ENCODE assay signal across 8 cellular contexts in genomic region chr14:103056322-103057027, GRCh38. TPM values are rescaled to one million over a fixed set of nuclear protein-coding genes. Genes with fewer than 3 reads are reported as not detected.
DNase-seq lines count a peak whose midpoint lies in the region; ATAC-seq and TF ChIP-seq lines count a peak whose summit lies in the region.

No MANE protein-coding gene starts in this region.

- peak overlapping the region; percentile 60 to 99 (median 89) for H3K27ac ChIP-seq in adrenal gland
- H3K27ac ChIP-seq in hepatocyte: peak overlapping the region; percentile 95
- peak overlapping the region; percentile 81 to 92 (median 88) for H3K27ac ChIP-seq in gastrocnemius medialis

- H3K36me3 ChIP-seq in adrenal gland (replicated peaks in 1 of 2) (no peaks in the 10 kb centered on the region), hepatocyte (replicated peaks; ENCODE audit: insufficient read depth, low read depth) (no peaks in the 10 kb centered on the region), gastrocnemius medialis (no peaks in the 10 kb centered on the region)

- TF ChIP-seq CTCF in adrenal gland (IDR thresholded peaks at IDR 0.05) (peak in 1 of 6 experiments; percentile 15), hepatocyte (IDR thresholded peaks at IDR 0.05; ENCODE audit: poor library complexity) (no peak), gastrocnemius medialis (IDR thresholded peaks at IDR 0.05 in 4 of 5, conservative IDR thresholded peaks at IDR 0.05 in 1 of 5) (no peak)

- no peak for TF ChIP-seq POLR2A in adrenal gland (IDR thresholded peaks at IDR 0.05)
- TF ChIP-seq POLR2A in gastrocnemius medialis (IDR thresholded peaks at IDR 0.05): no peak

- peak overlapping the region; percentile 46 for H2AFZ ChIP-seq in hepatocyte

- H3K9me3 ChIP-seq in adrenal gland (replicated peaks in 1 of 3) (no peaks in the 10 kb centered on the region), hepatocyte (ENCODE audit: low read depth) (no peaks in the 10 kb centered on the region), gastrocnemius medialis (no peaks in the 10 kb centered on the region)

- in situ Hi-C loops in gastrocnemius medialis (cut with MboI; ENCODE audit: low sequenced_read_pairs in 4 of 4): no loop called here

- H3K4me1 ChIP-seq in adrenal gland (replicated peaks in 1 of 2): peaks cover 27 to 39% of the 10 kb centered on the region in 2 donors
- H3K4me1 ChIP-seq in hepatocyte (ENCODE audit: insufficient read depth): peaks cover 34% of the 10 kb centered on the region
- peaks cover 46 to 51% of the 10 kb centered on the region in 2 donors for H3K4me1 ChIP-seq in gastrocnemius medialis

- 1 to 3% (median 2%) methylated on average over 22 to 50 of the region's 50 CpGs for WGBS in adrenal gland, 4 donors
- 2% methylated on average over 36 of the region's 50 CpGs for WGBS in hepatocyte (ENCODE audit: low lambda C conversion rate, missing lambda C conversion rate)

- H4K20me1 ChIP-seq in hepatocyte (ENCODE audit: insufficient read depth, poor library complexity, severe bottlenecking): peaks cover 48% of the 10 kb centered on the region

- ATAC-seq in gastrocnemius medialis (peak in 1 of 2 donors; percentile 4), HG02970 (IDR thresholded peaks at IDR 0.05; ENCODE audit: low FRiP score, unreplicated experiment) (no peak)

- DNase-seq in NCI-H2107 (lab: John Stamatoyannopoulos, UW) (peak; percentile 48), NCI-H2107 treated with DMSO at 0.1 percent for 48 hours (lab: John Stamatoyannopoulos, UW; ENCODE audit: unreplicated experiment) (no peak), M059J (ENCODE audit: low read depth) (peak; percentile 62), adrenal gland (peak; percentile 71 to 86 (median 79)), hepatocyte (ENCODE audit: low spot score) (peak; percentile 87), gastrocnemius medialis (peak; percentile 19 to 44), T1000 (lab: John Stamatoyannopoulos, UW) (no peak)

- intact Hi-C loops in adrenal gland (cut with DNase I): no loop called here
- intact Hi-C loops in gastrocnemius medialis (cut with DNase I; ENCODE audit: low total_unique reads): no loop called here

- peak overlapping the region; percentile 89 for H3K4me2 ChIP-seq in hepatocyte

- H3K79me2 ChIP-seq in hepatocyte: peaks cover 74% of the 10 kb centered on the region

- H3K4me3 ChIP-seq in adrenal gland (peak overlapping the region in 2 of 4 donors; percentile 70 to 85), hepatocyte (peak overlapping the region; percentile 85), gastrocnemius medialis (peak overlapping the region; percentile 70 to 91 (median 82))

- H3K9me2 ChIP-seq in hepatocyte (replicated peaks; ENCODE audit: insufficient read depth): no peaks in the 10 kb centered on the region

- H3K27me3 ChIP-seq in adrenal gland (no peaks in the 10 kb centered on the region), hepatocyte (no peaks in the 10 kb centered on the region), gastrocnemius medialis (no peaks in the 10 kb centered on the region)

RNA-seq across cellular contexts. Expression of gene CDC42BPB, which starts 0.9 kb away (rescaled TPM):
- total RNA-seq in M059J (2014; rRNA removed; shearing (Covaris generic)): 20.1 and 26.9 TPM in 2 replicates
- total RNA-seq in adrenal gland (100 to 1,000 TPM in 1 of 8 donors, 10 to 100 TPM in 7; 71.2 to 108 (median 79.7) TPM), hepatocyte (41.7 and 60.6 TPM in 2 replicates), gastrocnemius medialis (10 to 100 TPM; 30.0 to 64.3 (median 32.6) TPM)
- polyA plus RNA-seq in adrenal gland (10 to 100 TPM; 41.1 to 64.4 (median 49.9) TPM), hepatocyte (9.4 and 10.2 TPM in 2 replicates)

RNA-seq across cellular contexts. Expression of gene LBHD2, which starts 27.5 kb away (rescaled TPM):
- not detected in 2 replicates for total RNA-seq in M059J (2014; rRNA removed; shearing (Covaris generic))
- total RNA-seq in adrenal gland: not detected
- polyA plus RNA-seq in adrenal gland: not detected
- not detected in 2 replicates for total RNA-seq in hepatocyte
- 0.21 TPM in 1 of 2 replicates, not detected in the other for polyA plus RNA-seq in hepatocyte
- not detected for total RNA-seq in gastrocnemius medialis

RNA-seq across cellular contexts. Expression of gene EXOC3L4, which starts 38.0 kb away (rescaled TPM):
- total RNA-seq in M059J (2014; rRNA removed; shearing (Covaris generic)): not detected in 2 replicates
- 1 to 10 TPM in 4 of 8 donors, under 1 TPM in 4; 0.12 to 2.0 (median 1.3) TPM for total RNA-seq in adrenal gland
- 1 to 10 TPM in 2 of 3 donors, not detected in 1; 3.1 to 4.3 TPM for polyA plus RNA-seq in adrenal gland
- total RNA-seq in hepatocyte: 12.4 and 35.3 TPM in 2 replicates
- 31.0 and 40.3 TPM in 2 replicates for polyA plus RNA-seq in hepatocyte
- total RNA-seq in gastrocnemius medialis: 1 to 10 TPM in 1 of 4 donors, under 1 TPM in 1, not detected in 2; 0.35 to 2.4 TPM

Comparison
In these comparisons a context has a peak if more than half of its experiments do, and no peak if none do; other contexts are left out.
1. DNase-seq: peak in NCI-H2107 (single experiment), M059J (single experiment), adrenal gland (7 of 7), hepatocyte (single experiment) and gastrocnemius medialis (2 of 2); none in NCI-H2107 treated with DMSO at 0.1 percent for 48 hours (single experiment) and T1000 (single experiment).
2. Peak in every context shown above with its lines, with median percentiles within 50 percentile points of each other: H3K27ac ChIP-seq.